Comparison of ENCODE assay signal across 8 cellular contexts in the genomic region with DNA sequence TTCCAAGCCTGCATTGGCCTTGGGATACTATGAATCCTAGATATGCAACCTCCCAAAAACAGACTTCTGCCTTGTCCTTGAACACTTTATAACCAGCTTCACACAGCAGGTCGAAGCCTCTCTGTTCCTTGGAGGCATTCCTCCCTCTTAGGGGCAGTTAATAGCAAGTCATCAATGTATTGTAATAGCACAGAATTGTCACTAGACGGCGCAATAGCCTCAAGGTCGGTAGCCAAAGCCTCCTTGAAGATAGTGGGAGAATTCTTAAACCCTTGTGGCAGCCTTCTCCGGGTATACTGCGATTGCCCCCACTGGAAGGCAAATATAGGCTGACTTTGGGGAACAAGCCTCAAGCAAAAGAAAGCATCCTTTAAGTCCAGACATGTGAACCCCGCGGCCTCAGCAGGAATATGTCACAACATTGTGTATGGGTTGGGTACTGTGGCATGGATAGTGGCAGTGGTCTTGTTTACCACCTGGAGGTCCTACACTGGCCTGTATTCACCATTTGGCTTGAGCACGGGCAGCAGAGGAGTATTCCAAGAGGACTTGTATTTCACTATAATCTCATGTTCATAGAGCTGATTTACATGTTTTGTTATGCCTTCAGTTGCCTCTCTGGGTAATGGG.
DNase-seq lines count a peak whose midpoint lies in the region; ATAC-seq lines count a peak whose summit lies in the region.

No MANE protein-coding gene starts in this region.

- no peak overlapping the region for H3K27ac Mint-ChIP-seq in stimulated activated naive B cell treated with anti-CD40 and anti-IgM and Interleukin-4, amounts not matched to agents 10 μg/mL and 1 μg/mL and 100 μg/mL, for 72 hours

- peaks cover 0 to 8% of the 10 kb centered on the region in 2 donors for H3K4me1 Mint-ChIP-seq in stimulated activated naive B cell treated with anti-CD40 and anti-IgM and Interleukin-4, amounts not matched to agents 10 μg/mL and 1 μg/mL and 100 μg/mL, for 72 hours

- H3K9me3 Mint-ChIP-seq in stimulated activated naive B cell treated with anti-CD40 and anti-IgM and Interleukin-4, amounts not matched to agents 10 μg/mL and 1 μg/mL and 100 μg/mL, for 72 hours, result peaks cover 2 to 7% of the 10 kb centered on the region in 2 donors

- DNase-seq in stimulated activated CD4-positive, alpha-beta T cell treated with anti-CD3 and anti-CD28 coated beads, Interleukin-15, amount 100 ng/mL, for 24 hours, result peak; percentile 32
- DNase-seq in stimulated activated CD4-positive, alpha-beta T cell treated with anti-CD3 and anti-CD28 coated beads, Interleukin-12 subunit alpha, Interleukin-12 subunit beta, amount 100 ng/mL, for 4 hours, result no peak
- DNase-seq in NCI-H2029 treated with DMSO at 0.1 percent for 48 hours (lab: John Stamatoyannopoulos, UW) (peak; percentile 64), amniotic epithelial cell (ENCODE audit: low read depth) (peak; percentile 25), iPS-NIHi11 (ENCODE audit: low spot score) (peak; percentile 76)
- peak; percentile 8 for DNase-seq in stimulated activated naive B cell treated with anti-CD40 and anti-IgM and Interleukin-4, amounts not matched to agents 10 μg/mL and 1 μg/mL and 100 μg/mL, for 72 hours
- DNase-seq in activated CD4-positive, CD25-positive, alpha-beta regulatory T cell (lab: John Stamatoyannopoulos, UW), result no peak

- peaks cover 0 to 16% of the 10 kb centered on the region in 2 donors for H3K27me3 Mint-ChIP-seq in stimulated activated naive B cell treated with anti-CD40 and anti-IgM and Interleukin-4, amounts not matched to agents 10 μg/mL and 1 μg/mL and 100 μg/mL, for 72 hours

- H3K4me3 Mint-ChIP-seq in stimulated activated naive B cell treated with anti-CD40 and anti-IgM and Interleukin-4, amounts not matched to agents 10 μg/mL and 1 μg/mL and 100 μg/mL, for 72 hours, result no peak overlapping the region

- no peaks in the 10 kb centered on the region for H3K36me3 Mint-ChIP-seq in stimulated activated naive B cell treated with anti-CD40 and anti-IgM and Interleukin-4, amounts not matched to agents 10 μg/mL and 1 μg/mL and 100 μg/mL, for 72 hours

- peak; percentile 72 to 83 for ATAC-seq in stimulated activated naive B cell treated with anti-CD40 and anti-IgM and Interleukin-4, amounts not matched to agents 10 μg/mL and 1 μg/mL and 100 μg/mL, for 72 hours (replicated peaks)
- ATAC-seq in GM18861 (IDR thresholded peaks at IDR 0.05; ENCODE audit: unreplicated experiment), result no peak

Comparison
In these comparisons a context has a peak if more than half of its experiments do, and no peak if none do; other contexts are left out.
1. DNase-seq: peak in stimulated activated CD4-positive, alpha-beta T cell treated with anti-CD3 and anti-CD28 coated beads, Interleukin-15, amount 100 ng/mL, for 24 hours (single experiment), NCI-H2029 treated with DMSO at 0.1 percent for 48 hours (single experiment), amniotic epithelial cell (single experiment), iPS-NIHi11 (single experiment) and stimulated activated naive B cell treated with anti-CD40 and anti-IgM and Interleukin-4, amounts not matched to agents 10 μg/mL and 1 μg/mL and 100 μg/mL, for 72 hours (single experiment); none in stimulated activated CD4-positive, alpha-beta T cell treated with anti-CD3 and anti-CD28 coated beads, Interleukin-12 subunit alpha, Interleukin-12 subunit beta, amount 100 ng/mL, for 4 hours (single experiment) and activated CD4-positive, CD25-positive, alpha-beta regulatory T cell (0 of 4).